Comparison of ENCODE assay signal across 1 cellular context in the genomic region with DNA sequence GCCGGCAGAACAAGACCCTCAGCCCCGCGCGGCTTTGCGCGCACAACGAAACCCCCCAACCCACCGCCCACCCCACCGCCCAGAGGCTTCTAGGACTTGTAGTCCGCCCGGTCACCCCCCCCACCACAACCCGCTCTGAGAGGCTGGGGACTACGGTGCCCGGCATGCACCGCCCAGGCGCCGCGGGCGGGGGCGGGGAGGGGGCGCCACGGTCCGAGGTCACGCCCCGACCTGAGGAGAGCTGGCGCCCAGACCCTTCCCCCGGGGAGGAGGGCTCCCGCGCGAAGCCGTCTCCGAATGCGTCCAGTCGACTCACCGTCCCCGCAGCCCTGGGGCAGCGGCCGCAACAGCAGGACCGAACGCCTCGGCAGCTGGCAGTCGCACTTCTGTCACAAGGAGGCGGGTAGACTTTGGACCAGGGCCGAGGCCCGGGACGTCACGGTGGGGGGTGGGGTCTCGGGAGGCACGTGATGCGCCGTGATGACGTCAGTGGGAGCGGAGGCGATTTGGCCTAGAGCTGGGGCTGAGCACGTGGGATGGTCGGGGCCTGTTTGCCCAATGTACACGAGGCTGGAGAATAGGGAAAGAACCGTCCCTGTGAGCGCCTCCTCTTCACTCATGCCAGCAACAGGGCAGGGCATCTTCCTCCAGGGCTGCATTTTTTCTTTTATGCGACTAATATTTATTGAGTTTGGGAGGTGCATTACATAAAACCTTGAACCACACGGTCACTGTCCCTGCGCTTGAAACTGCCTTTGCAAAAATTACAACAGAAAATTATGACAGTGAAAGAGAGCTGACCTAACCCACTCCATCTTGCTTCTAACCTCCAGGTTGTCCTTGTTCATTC.
TF ChIP-seq lines count a peak whose summit lies in the region.

Gene CDIP1 (minus strand): TSS at position 388 of the 850 bp plus-strand sequence. CDS start 24,643 bp downstream, outside the sequence.

TF ChIP-seq in HepG2, 621 proteins besides CTCF, POLR2A, EP300 and RAD21 (continued from another document and continues in another):
- TF ChIP-seq, protein P1, sequence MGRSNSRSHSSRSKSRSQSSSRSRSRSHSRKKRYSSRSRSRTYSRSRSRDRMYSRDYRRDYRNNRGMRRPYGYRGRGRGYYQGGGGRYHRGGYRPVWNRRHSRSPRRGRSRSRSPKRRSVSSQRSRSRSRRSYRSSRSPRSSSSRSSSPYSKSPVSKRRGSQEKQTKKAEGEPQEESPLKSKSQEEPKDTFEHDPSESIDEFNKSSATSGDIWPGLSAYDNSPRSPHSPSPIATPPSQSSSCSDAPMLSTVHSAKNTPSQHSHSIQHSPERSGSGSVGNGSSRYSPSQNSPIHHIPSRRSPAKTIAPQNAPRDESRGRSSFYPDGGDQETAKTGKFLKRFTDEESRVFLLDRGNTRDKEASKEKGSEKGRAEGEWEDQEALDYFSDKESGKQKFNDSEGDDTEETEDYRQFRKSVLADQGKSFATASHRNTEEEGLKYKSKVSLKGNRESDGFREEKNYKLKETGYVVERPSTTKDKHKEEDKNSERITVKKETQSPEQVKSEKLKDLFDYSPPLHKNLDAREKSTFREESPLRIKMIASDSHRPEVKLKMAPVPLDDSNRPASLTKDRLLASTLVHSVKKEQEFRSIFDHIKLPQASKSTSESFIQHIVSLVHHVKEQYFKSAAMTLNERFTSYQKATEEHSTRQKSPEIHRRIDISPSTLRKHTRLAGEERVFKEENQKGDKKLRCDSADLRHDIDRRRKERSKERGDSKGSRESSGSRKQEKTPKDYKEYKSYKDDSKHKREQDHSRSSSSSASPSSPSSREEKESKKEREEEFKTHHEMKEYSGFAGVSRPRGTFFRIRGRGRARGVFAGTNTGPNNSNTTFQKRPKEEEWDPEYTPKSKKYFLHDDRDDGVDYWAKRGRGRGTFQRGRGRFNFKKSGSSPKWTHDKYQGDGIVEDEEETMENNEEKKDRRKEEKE (IDR thresholded peaks at IDR 0.05), result no peak
- TF ChIP-seq CSRNP2 (CRISPR knock-in tag; conservative IDR thresholded peaks at IDR 0.05; ENCODE audit: low read depth), result peak; percentile 97; the same call in 1 of the 2 replicates
- peak; percentile 64; the same call in 1 of the 2 replicates for TF ChIP-seq ZNF570 (CRISPR knock-in tag; IDR thresholded peaks at IDR 0.05; ENCODE audit: borderline replicate concordance)
- TF ChIP-seq ZNF317 (CRISPR knock-in tag; IDR thresholded peaks at IDR 0.05), result peak; percentile 96
- TF ChIP-seq, protein P2, sequence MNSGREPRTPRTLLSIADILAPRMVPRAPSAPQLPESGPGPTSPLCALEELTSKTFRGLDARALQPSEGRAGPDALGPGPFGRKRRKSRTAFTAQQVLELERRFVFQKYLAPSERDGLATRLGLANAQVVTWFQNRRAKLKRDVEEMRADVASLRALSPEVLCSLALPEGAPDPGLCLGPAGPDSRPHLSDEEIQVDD (CRISPR knock-in tag; IDR thresholded peaks at IDR 0.05; ENCODE audit: borderline replicate concordance), result peak; percentile 100
- peak; percentile 100 for TF ChIP-seq ZNF607 (CRISPR knock-in tag; IDR thresholded peaks at IDR 0.05; ENCODE audit: borderline replicate concordance)
- TF ChIP-seq ZNF792 (CRISPR knock-in tag; IDR thresholded peaks at IDR 0.05), result peak; percentile 99
- TF ChIP-seq ZNF234 (CRISPR knock-in tag; conservative IDR thresholded peaks at IDR 0.05), result peak; percentile 94; the same call in 1 of the 2 replicates
- peak; percentile 95; the same call in 1 of the 2 replicates for TF ChIP-seq DNMT1 (CRISPR knock-in tag; IDR thresholded peaks at IDR 0.05)
- TF ChIP-seq TFDP2 (CRISPR knock-in tag; IDR thresholded peaks at IDR 0.05), result peak; percentile 98
- TF ChIP-seq FOXJ3 (CRISPR knock-in tag; IDR thresholded peaks at IDR 0.05; ENCODE audit: borderline replicate concordance), result peak; percentile 65; the same call in 1 of the 2 replicates
- no peak for TF ChIP-seq AGO2 (optimal IDR thresholded peaks at IDR 0.05; ENCODE audit: low read depth, low read length)
- no peak for TF ChIP-seq CENPX (CRISPR knock-in tag; IDR thresholded peaks at IDR 0.05)
- TF ChIP-seq ZNF619 (CRISPR knock-in tag; IDR thresholded peaks at IDR 0.05), result peak; percentile 93; the same call in 1 of the 2 replicates
- peak; percentile 100 for TF ChIP-seq SMYD3 (CRISPR knock-in tag; IDR thresholded peaks at IDR 0.05)
- peak; percentile 98 for TF ChIP-seq ZNF598 (CRISPR knock-in tag; IDR thresholded peaks at IDR 0.05; ENCODE audit: borderline replicate concordance)
- TF ChIP-seq CC2D1A (CRISPR knock-in tag; IDR thresholded peaks at IDR 0.05), result peak; percentile 96; the same call in 1 of the 2 replicates
- TF ChIP-seq ZNF136 (CRISPR knock-in tag; IDR thresholded peaks at IDR 0.05; ENCODE audit: low read depth), result peak; percentile 96
- peak; percentile 100 for TF ChIP-seq ZNF878 (CRISPR knock-in tag; IDR thresholded peaks at IDR 0.05)
- TF ChIP-seq HOXA3 (CRISPR knock-in tag; IDR thresholded peaks at IDR 0.05), result peak; percentile 99
- TF ChIP-seq ZUFSP (CRISPR knock-in tag; IDR thresholded peaks at IDR 0.05; ENCODE audit: borderline replicate concordance), result no peak
- TF ChIP-seq, protein P3, sequence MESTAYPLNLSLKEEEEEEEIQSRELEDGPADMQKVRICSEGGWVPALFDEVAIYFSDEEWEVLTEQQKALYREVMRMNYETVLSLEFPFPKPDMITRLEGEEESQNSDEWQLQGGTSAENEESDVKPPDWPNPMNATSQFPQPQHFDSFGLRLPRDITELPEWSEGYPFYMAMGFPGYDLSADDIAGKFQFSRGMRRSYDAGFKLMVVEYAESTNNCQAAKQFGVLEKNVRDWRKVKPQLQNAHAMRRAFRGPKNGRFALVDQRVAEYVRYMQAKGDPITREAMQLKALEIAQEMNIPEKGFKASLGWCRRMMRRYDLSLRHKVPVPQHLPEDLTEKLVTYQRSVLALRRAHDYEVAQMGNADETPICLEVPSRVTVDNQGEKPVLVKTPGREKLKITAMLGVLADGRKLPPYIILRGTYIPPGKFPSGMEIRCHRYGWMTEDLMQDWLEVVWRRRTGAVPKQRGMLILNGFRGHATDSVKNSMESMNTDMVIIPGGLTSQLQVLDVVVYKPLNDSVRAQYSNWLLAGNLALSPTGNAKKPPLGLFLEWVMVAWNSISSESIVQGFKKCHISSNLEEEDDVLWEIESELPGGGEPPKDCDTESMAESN (CRISPR knock-in tag; conservative IDR thresholded peaks at IDR 0.05), result peak; percentile 99
- no peak for TF ChIP-seq ZNF282 (IDR thresholded peaks at IDR 0.05; ENCODE audit: partially characterized antibody)
- TF ChIP-seq ZNF331 (CRISPR knock-in tag; IDR thresholded peaks at IDR 0.05), result peak; percentile 97
- peak; percentile 98 for TF ChIP-seq KLF13 (CRISPR knock-in tag; IDR thresholded peaks at IDR 0.05)
- TF ChIP-seq SRSF1 (optimal IDR thresholded peaks at IDR 0.05; ENCODE audit: low read depth, low read length), result no peak
- TF ChIP-seq, protein P4, sequence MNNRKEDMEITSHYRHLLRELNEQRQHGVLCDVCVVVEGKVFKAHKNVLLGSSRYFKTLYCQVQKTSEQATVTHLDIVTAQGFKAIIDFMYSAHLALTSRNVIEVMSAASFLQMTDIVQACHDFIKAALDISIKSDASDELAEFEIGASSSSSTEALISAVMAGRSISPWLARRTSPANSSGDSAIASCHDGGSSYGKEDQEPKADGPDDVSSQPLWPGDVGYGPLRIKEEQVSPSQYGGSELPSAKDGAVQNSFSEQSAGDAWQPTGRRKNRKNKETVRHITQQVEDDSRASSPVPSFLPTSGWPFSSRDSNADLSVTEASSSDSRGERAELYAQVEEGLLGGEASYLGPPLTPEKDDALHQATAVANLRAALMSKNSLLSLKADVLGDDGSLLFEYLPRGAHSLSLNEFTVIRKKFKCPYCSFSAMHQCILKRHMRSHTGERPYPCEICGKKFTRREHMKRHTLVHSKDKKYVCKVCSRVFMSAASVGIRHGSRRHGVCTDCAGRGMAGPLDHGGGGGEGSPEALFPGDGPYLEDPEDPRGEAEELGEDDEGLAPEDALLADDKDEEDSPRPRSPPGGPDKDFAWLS (CRISPR knock-in tag; IDR thresholded peaks at IDR 0.05; ENCODE audit: borderline replicate concordance), result 0 out of 2 replicates have a peak, but pooled peaks have one; percentile 87
- TF ChIP-seq ELF3 (CRISPR knock-in tag; IDR thresholded peaks at IDR 0.05), result peak; percentile 95
- TF ChIP-seq TOPORS (CRISPR knock-in tag; IDR thresholded peaks at IDR 0.05), result peak; percentile 100
- peak; percentile 97; the same call in 1 of the 2 replicates for TF ChIP-seq ZNF468 (CRISPR knock-in tag; IDR thresholded peaks at IDR 0.05)
- no peak for TF ChIP-seq ZNF549 (CRISPR knock-in tag; IDR thresholded peaks at IDR 0.05)
- TF ChIP-seq TP53 (CRISPR knock-in tag; conservative IDR thresholded peaks at IDR 0.05), result no peak; the same call in 1 of the 2 replicates
- TF ChIP-seq RFX3 (CRISPR knock-in tag; IDR thresholded peaks at IDR 0.05), result no peak
- peak; percentile 83; the same call in 1 of the 2 replicates for TF ChIP-seq ZNF33A (CRISPR knock-in tag; IDR thresholded peaks at IDR 0.05; ENCODE audit: borderline replicate concordance)
- TF ChIP-seq NR3C1 (CRISPR knock-in tag; IDR thresholded peaks at IDR 0.05), result no peak
- peak; percentile 99 for TF ChIP-seq EEA1 (CRISPR knock-in tag; IDR thresholded peaks at IDR 0.05; ENCODE audit: borderline replicate concordance)
- peak; percentile 68 for TF ChIP-seq ZNF652 (CRISPR knock-in tag; IDR thresholded peaks at IDR 0.05; ENCODE audit: borderline replicate concordance, low read depth)
- TF ChIP-seq FOXM1 (CRISPR knock-in tag; IDR thresholded peaks at IDR 0.05), result peak; percentile 58; the same call in 1 of the 2 replicates
- TF ChIP-seq NCOA2 (CRISPR knock-in tag; IDR thresholded peaks at IDR 0.05), result peak; percentile 85
- TF ChIP-seq MAFF (IDR thresholded peaks at IDR 0.05; ENCODE audit: low read depth, low read length), result no peak
- TF ChIP-seq, protein P5, sequence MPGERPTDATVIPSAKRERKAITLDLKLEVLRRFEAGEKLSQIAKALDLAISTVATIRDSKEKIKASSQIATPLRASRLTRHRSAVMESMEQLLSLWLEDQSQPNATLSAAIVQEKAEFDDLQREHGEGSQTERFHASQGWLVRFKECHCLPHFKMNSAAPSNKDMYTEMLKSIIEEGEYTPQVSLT (CRISPR knock-in tag; IDR thresholded peaks at IDR 0.05; ENCODE audit: borderline replicate concordance, low read depth), result peak; percentile 99; the same call in 1 of the 2 replicates
- no peak for TF ChIP-seq GPN1 (CRISPR knock-in tag; IDR thresholded peaks at IDR 0.05; ENCODE audit: borderline replicate concordance)
- TF ChIP-seq THYN1 (CRISPR knock-in tag; IDR thresholded peaks at IDR 0.05; ENCODE audit: borderline replicate concordance, low read depth), result peak; percentile 93; the same call in 1 of the 2 replicates
- peak; percentile 94 for TF ChIP-seq GZF1 (CRISPR knock-in tag; IDR thresholded peaks at IDR 0.05)
- peak; percentile 100 for TF ChIP-seq ERF (CRISPR knock-in tag; IDR thresholded peaks at IDR 0.05)
- TF ChIP-seq NR2F2 (IDR thresholded peaks at IDR 0.05; ENCODE audit: borderline replicate concordance, low read depth), result peak; percentile 51; the same call in 1 of the 2 replicates
- TF ChIP-seq WIZ (CRISPR knock-in tag; IDR thresholded peaks at IDR 0.05), result peak; percentile 98
- TF ChIP-seq FIP1L1 (IDR thresholded peaks at IDR 0.05; ENCODE audit: borderline replicate concordance, insufficient read depth, low read depth, low read length), result no peak
- peak; percentile 98 for TF ChIP-seq ZNF17 (CRISPR knock-in tag; IDR thresholded peaks at IDR 0.05)
- TF ChIP-seq ZNF556 (CRISPR knock-in tag; IDR thresholded peaks at IDR 0.05; ENCODE audit: borderline replicate concordance), result peak; percentile 98
- TF ChIP-seq REPIN1 (CRISPR knock-in tag; IDR thresholded peaks at IDR 0.05; ENCODE audit: borderline replicate concordance, low read depth), result peak; percentile 100
- TF ChIP-seq SKIL (CRISPR knock-in tag; IDR thresholded peaks at IDR 0.05; ENCODE audit: borderline replicate concordance), result peak; percentile 62; the same call in 1 of the 2 replicates
- peak; percentile 98 for TF ChIP-seq ZNF224 (CRISPR knock-in tag; IDR thresholded peaks at IDR 0.05)
